ENCODE assay signal across 15 cellular contexts in the genomic region with DNA sequence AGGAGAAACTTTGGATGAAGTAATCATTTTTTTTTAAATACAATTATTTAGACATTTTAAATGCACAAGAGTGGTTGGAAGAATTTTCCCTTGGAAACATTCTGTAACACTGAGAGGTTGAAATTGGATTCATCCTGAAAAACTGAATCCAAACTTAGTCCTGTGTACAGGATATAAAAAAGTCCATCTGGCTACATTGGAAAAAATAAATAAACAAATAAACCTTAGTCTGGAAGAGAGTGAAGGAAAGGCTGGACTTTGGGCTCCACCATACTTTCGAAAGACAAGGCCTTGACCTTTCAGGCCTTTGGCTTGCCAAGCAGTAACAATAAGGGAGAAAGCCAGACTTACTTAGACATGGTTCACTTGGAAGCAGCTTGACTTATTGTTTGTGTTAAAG.
DNase-seq lines count a peak whose midpoint lies in the region; ATAC-seq and TF ChIP-seq lines count a peak whose summit lies in the region.
"Had no signal": no experiment of that assay in that cellular context is flagged by ENCODE, and none has a peak within 500 bp of the region (broad histone marks: within the 10 kb centered on the region; RNA-seq: fewer than 3 reads in every experiment).

No MANE protein-coding gene starts in this region.

- H3K27me3 ChIP-seq in heart left ventricle (no peaks in the 10 kb centered on the region), gastrocnemius medialis (no peaks in the 10 kb centered on the region)

- in situ Hi-C loops in gastrocnemius medialis (cut with MboI; ENCODE audit: low sequenced_read_pairs in 4 of 4), result no loop called here

- DNase-seq in left ventricle myocardium superior (no peak), heart left ventricle (no peak), fibroblast of gingiva (ENCODE audit: low read depth) (peak; percentile 14), gastrocnemius medialis (no peak), hippocampal formation (lab: John Stamatoyannopoulos, UW) (no peak), NCI-H446 treated with DMSO at 0.1 percent for 48 hours (lab: John Stamatoyannopoulos, UW) (no peak)
- DNase-seq: C1 segment of cervical spinal cord; Calu3; CD4-positive, alpha-beta memory T cell; COR-L47; DMS53; DMS79 treated with DMSO at 0.1 percent for 48 hours; GOT3; HFFc6 had no signal

- no peak for TF ChIP-seq CTCF in heart left ventricle (IDR thresholded peaks at IDR 0.05)
- TF ChIP-seq CTCF in gastrocnemius medialis (IDR thresholded peaks at IDR 0.05 in 4 of 5, conservative IDR thresholded peaks at IDR 0.05 in 1 of 5), result no peak

- TF ChIP-seq POLR2A in heart left ventricle (IDR thresholded peaks at IDR 0.05), result no peak
- no peak for TF ChIP-seq POLR2A in gastrocnemius medialis (IDR thresholded peaks at IDR 0.05)

- no peak overlapping the region for H3K27ac ChIP-seq in heart left ventricle
- H3K27ac ChIP-seq in gastrocnemius medialis, result no peak overlapping the region

- H3K4me3 ChIP-seq in heart left ventricle (no peak overlapping the region), gastrocnemius medialis (no peak overlapping the region)
- H3K4me3 ChIP-seq: HAP-1 had no signal

- H3K4me1 ChIP-seq in heart left ventricle (peaks cover 0 to 4% (median 0%) of the 10 kb centered on the region in 12 donors), gastrocnemius medialis (no peaks in the 10 kb centered on the region)
- H3K4me1 ChIP-seq: HAP-1 had no signal

- H3K9me3 ChIP-seq in heart left ventricle, result peaks cover 0 to 6% (median 0%) of the 10 kb centered on the region in 12 donors
- H3K9me3 ChIP-seq in gastrocnemius medialis, result no peaks in the 10 kb centered on the region
- H3K9me3 ChIP-seq: HAP-1 had no signal

- ATAC-seq in left ventricle myocardium superior (peak; percentile 66), heart left ventricle (no peak), gastrocnemius medialis (peak; percentile 49 to 61)

- intact Hi-C loops in left ventricle myocardium superior (cut with micrococcal nuclease), result no loop called here
- intact Hi-C loops in heart left ventricle (cut with DNase I), result no loop called here
- intact Hi-C loops in gastrocnemius medialis (cut with DNase I; ENCODE audit: low total_unique reads), result no loop called here

- WGBS in heart left ventricle, 4 donors, result 61 to 75% (median 70%) methylated on average over 1 of the region's 1 CpG

- H3K36me3 ChIP-seq in heart left ventricle, result no peaks in the 10 kb centered on the region
- no peaks in the 10 kb centered on the region for H3K36me3 ChIP-seq in gastrocnemius medialis
- H3K36me3 ChIP-seq: HAP-1 had no signal

Comparison
In these comparisons a context has a peak if more than half of its experiments do, and no peak if none do; other contexts are left out.
1. ATAC-seq: peak in left ventricle myocardium superior (single experiment) and gastrocnemius medialis (2 of 2); none in heart left ventricle (0 of 4).